11 cellular contexts compared by ENCODE assay signal in the genomic region with DNA sequence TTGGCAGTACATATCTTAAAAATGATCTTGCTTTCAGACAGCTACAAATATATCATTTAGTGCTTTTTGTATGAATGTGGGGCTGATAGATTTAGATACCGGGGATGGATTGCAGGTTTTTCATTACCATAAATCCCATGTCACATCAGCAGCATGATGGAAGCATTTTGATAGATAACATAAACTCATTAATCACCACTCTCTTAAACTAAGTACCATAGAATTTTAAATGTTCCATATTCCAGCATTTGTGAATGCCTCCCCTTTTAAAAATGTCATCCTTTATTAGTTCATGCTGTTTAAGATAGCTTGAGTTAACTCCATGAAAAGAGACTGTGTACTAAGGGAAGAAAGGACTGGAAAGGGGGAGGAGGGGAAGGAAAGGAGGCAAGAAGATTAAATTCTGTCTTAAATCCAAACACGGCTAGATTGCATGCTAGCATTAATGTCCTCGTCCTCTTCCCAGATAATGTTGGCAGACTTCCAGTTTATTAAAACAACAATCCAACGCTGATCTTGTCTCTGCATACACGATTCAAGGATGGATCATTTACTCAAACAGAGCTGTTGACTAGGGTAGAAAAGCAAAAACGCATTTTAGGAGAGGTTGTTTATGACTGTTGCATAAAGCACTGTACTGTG.
A peak's percentile ranks its signal among the peaks of the same experiment; 100 is the strongest.
DNase-seq lines count a peak whose midpoint lies in the region; ATAC-seq and TF ChIP-seq lines count a peak whose summit lies in the region.
"Had no signal": no experiment of that assay in that cellular context is flagged by ENCODE, and none has a peak within 500 bp of the region (broad histone marks: within the 10 kb centered on the region; RNA-seq: fewer than 3 reads in every experiment).

No MANE protein-coding gene starts in this region.

- no TSS peak for BruUV-seq in A673 (replicated peaks; lab: Mats Ljungman, UMichigan)

- H3K9me3 ChIP-seq in A673 (ENCODE audit: low read depth, low read length, poor library complexity, severe bottlenecking) (no peaks in the 10 kb centered on the region), HUES64 (ENCODE audit: insufficient read depth, low read depth, low read length) (no peaks in the 10 kb centered on the region)
- H3K9me3 ChIP-seq: right lobe of liver had no signal

- TF ChIP-seq CTCF in A673 (conservative IDR thresholded peaks at IDR 0.05; ENCODE audit: low read depth, low read length) (no peak), fibroblast of pulmonary artery (IDR thresholded peaks at IDR 0.05; ENCODE audit: low read length, missing control alignments) (no peak)

- no peak overlapping the region for H3K27ac Mint-ChIP-seq in activated naive CD8-positive, alpha-beta T cell treated with anti-CD3 and anti-CD28 coated beads for 36 hours
- H3K27ac Mint-ChIP-seq in natural killer cell treated with Interleukin-12 subunit alpha and Interleukin-12 subunit beta and Interleukin-15 and Interleukin-18, amount 100 ng/mL, for 72 hours, result no peak overlapping the region

- intact Hi-C loops in A673 (cut with micrococcal nuclease; ENCODE audit: unreplicated experiment), result no loop called here

- no peak overlapping the region for H3K4me3 Mint-ChIP-seq in activated naive CD8-positive, alpha-beta T cell treated with anti-CD3 and anti-CD28 coated beads for 36 hours
- H3K4me3 Mint-ChIP-seq in natural killer cell treated with Interleukin-12 subunit alpha and Interleukin-12 subunit beta and Interleukin-15 and Interleukin-18, amount 100 ng/mL, for 72 hours, result no peak overlapping the region

- CTCF ChIA-PET in A673 (lab: Charles Lee), result no interaction called here

- WGBS in HUES64, result 69% methylated on average over 5 of the region's 6 CpGs

- DNase-seq in A673 (ENCODE audit: low spot score) (peak; percentile 23), NCI-H82 (lab: John Stamatoyannopoulos, UW) (peak; percentile 89), fibroblast of pulmonary artery (ENCODE audit: low read depth) (peak; percentile 68)
- no peak for DNase-seq in activated naive CD8-positive, alpha-beta T cell treated with anti-CD3 and anti-CD28 coated beads for 36 hours
- no peak for DNase-seq in natural killer cell treated with Interleukin-12 subunit alpha and Interleukin-12 subunit beta and Interleukin-15 and Interleukin-18, amount 100 ng/mL, for 72 hours (ENCODE audit: low spot score)
- DNase-seq: activated effector memory CD4-positive, alpha-beta T cell treated with Interleukin-2 at 50 U/mL for 16 hours; right lobe of liver had no signal

- no peaks in the 10 kb centered on the region for H3K36me3 Mint-ChIP-seq in activated naive CD8-positive, alpha-beta T cell treated with anti-CD3 and anti-CD28 coated beads for 36 hours
- no peaks in the 10 kb centered on the region for H3K36me3 Mint-ChIP-seq in natural killer cell treated with Interleukin-12 subunit alpha and Interleukin-12 subunit beta and Interleukin-15 and Interleukin-18, amount 100 ng/mL, for 72 hours

- no peaks in the 10 kb centered on the region for H3K27me3 Mint-ChIP-seq in activated naive CD8-positive, alpha-beta T cell treated with anti-CD3 and anti-CD28 coated beads for 36 hours
- H3K27me3 Mint-ChIP-seq in natural killer cell treated with Interleukin-12 subunit alpha and Interleukin-12 subunit beta and Interleukin-15 and Interleukin-18, amount 100 ng/mL, for 72 hours, result peaks cover 0 to 2% of the 10 kb centered on the region in 2 donors

- H3K36me3 ChIP-seq in A673 (ENCODE audit: insufficient read depth, low read length, poor library complexity, severe bottlenecking), result no peaks in the 10 kb centered on the region
- H3K36me3 ChIP-seq in HUES64 (ENCODE audit: insufficient read depth, low read length), result no peaks in the 10 kb centered on the region
- H3K36me3 ChIP-seq: right lobe of liver had no signal

- H3K4me3 ChIP-seq in A673 (ENCODE audit: low read depth, low read length, poor library complexity, severe bottlenecking) (no peak overlapping the region), HUES64 (ENCODE audit: low read length) (no peak overlapping the region), fibroblast of pulmonary artery (replicated peaks; ENCODE audit: low read depth, low read length) (no peak overlapping the region)
- H3K4me3 ChIP-seq: GM12878, right lobe of liver had no signal

- no peak for ATAC-seq in HG03025 (IDR thresholded peaks at IDR 0.05; ENCODE audit: low FRiP score, unreplicated experiment)
- no peak for ATAC-seq in natural killer cell treated with Interleukin-12 subunit alpha and Interleukin-12 subunit beta and Interleukin-15 and Interleukin-18, amount 100 ng/mL, for 72 hours
- ATAC-seq in GM19463 (IDR thresholded peaks at IDR 0.05; ENCODE audit: unreplicated experiment), result no peak
- ATAC-seq: GM12878 had no signal

- no peak overlapping the region for H3K9ac ChIP-seq in HUES64 (ENCODE audit: low read depth, low read length)

- H3K27me3 ChIP-seq in A673 (replicated peaks; ENCODE audit: insufficient read depth, low read depth, low read length, poor library complexity), result no peaks in the 10 kb centered on the region
- no peaks in the 10 kb centered on the region for H3K27me3 ChIP-seq in HUES64 (ENCODE audit: insufficient read depth, low read length)
- H3K27me3 ChIP-seq: right lobe of liver had no signal

- H3K4me1 ChIP-seq in A673 (ENCODE audit: insufficient read depth, low read length, poor library complexity, severe bottlenecking) (no peaks in the 10 kb centered on the region), HUES64 (ENCODE audit: insufficient read depth, low read length) (peaks cover 69% of the 10 kb centered on the region)
- H3K4me1 ChIP-seq: right lobe of liver had no signal

- H3K4me1 Mint-ChIP-seq in activated naive CD8-positive, alpha-beta T cell treated with anti-CD3 and anti-CD28 coated beads for 36 hours, result no peaks in the 10 kb centered on the region
- no peaks in the 10 kb centered on the region for H3K4me1 Mint-ChIP-seq in natural killer cell treated with Interleukin-12 subunit alpha and Interleukin-12 subunit beta and Interleukin-15 and Interleukin-18, amount 100 ng/mL, for 72 hours (ENCODE audit: low read depth in 2 of 2)

- POLR2A ChIA-PET in A673 (lab: Charles Lee; ENCODE audit: low non-redundant PET), result no interaction called here

- no peak overlapping the region for H3K27ac ChIP-seq in A673 (ENCODE audit: low read depth, low read length, poor library complexity, severe bottlenecking)
- H3K27ac ChIP-seq in HUES64 (ENCODE audit: low read depth, low read length), result peak overlapping the region; percentile 11; the same call in 1 of the 2 replicates
- H3K27ac ChIP-seq: right lobe of liver had no signal

- no peaks in the 10 kb centered on the region for H3K9me3 Mint-ChIP-seq in activated naive CD8-positive, alpha-beta T cell treated with anti-CD3 and anti-CD28 coated beads for 36 hours
- H3K9me3 Mint-ChIP-seq in natural killer cell treated with Interleukin-12 subunit alpha and Interleukin-12 subunit beta and Interleukin-15 and Interleukin-18, amount 100 ng/mL, for 72 hours, result no peaks in the 10 kb centered on the region

Comparison
In these comparisons a context has a peak if more than half of its experiments do, and no peak if none do; other contexts are left out.
1. DNase-seq: peak in A673 (single experiment), NCI-H82 (single experiment) and fibroblast of pulmonary artery (single experiment); none in activated naive CD8-positive, alpha-beta T cell treated with anti-CD3 and anti-CD28 coated beads for 36 hours (single experiment) and natural killer cell treated with Interleukin-12 subunit alpha and Interleukin-12 subunit beta and Interleukin-15 and Interleukin-18, amount 100 ng/mL, for 72 hours (single experiment).